In the genomic region with DNA sequence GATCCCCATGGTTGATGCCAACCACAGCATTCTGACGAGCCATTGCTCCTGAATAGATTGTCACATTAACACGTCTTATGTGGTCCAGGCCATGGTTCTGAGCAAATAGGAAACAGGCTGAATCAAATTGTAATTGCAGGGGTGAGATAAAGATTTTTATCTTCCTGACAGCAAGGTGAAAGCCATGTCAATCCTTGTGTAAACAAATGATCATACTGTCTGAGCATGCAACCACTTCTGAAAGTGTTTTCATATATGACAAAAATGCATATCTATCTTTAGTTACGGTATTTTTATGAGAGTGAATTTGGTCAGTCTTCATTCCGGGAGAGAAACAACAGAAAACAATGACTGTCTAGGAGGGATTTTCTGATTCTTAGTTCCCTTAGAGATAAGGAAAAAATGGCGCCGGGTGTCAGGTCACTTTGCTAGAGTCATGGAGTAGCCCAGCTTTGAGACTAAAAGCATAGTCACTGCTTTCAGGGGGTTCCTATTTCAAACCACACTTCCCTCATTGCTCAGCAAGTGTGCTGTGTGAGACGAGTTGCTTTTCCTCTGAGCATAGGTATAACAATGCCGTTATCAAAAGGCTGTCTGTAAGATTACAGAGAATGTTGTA, we compare ENCODE assay signal across 25 cellular contexts.
DNase-seq lines count a peak whose midpoint lies in the region; ATAC-seq and TF ChIP-seq lines count a peak whose summit lies in the region.
"Had no signal": no experiment of that assay in that cellular context is flagged by ENCODE, and none has a peak within 500 bp of the region (broad histone marks: within the 10 kb centered on the region; RNA-seq: fewer than 3 reads in every experiment).

No MANE protein-coding gene starts in this region.

- no peaks in the 10 kb centered on the region for H3K9me3 ChIP-seq in T-helper 17 cell (ENCODE audit: control insufficient read depth, low read length, poor library complexity, severe bottlenecking)
- H3K9me3 ChIP-seq: gastrocnemius medialis, tibial nerve had no signal

- no peaks in the 10 kb centered on the region for H3K27me3 Mint-ChIP-seq in mesothelial cell of epicardium (ENCODE audit: low read depth)
- no peaks in the 10 kb centered on the region for H3K27me3 Mint-ChIP-seq in T-helper 17 cell
- H3K27me3 Mint-ChIP-seq: activated CD8-positive, alpha-beta memory T cell treated with anti-CD3 and anti-CD28 coated beads, Interleukin-2, amount 10 ng/mL, durations not matched to agents 7 days and 5 days; B cell; CD8-positive, alpha-beta memory T cell had no signal

- peaks cover 6% of the 10 kb centered on the region for H3K9me3 Mint-ChIP-seq in mesothelial cell of epicardium

- peak overlapping the region; percentile 84 for H3K27ac ChIP-seq in brain microvascular endothelial cell
- H3K27ac ChIP-seq: gastrocnemius medialis, tibial nerve had no signal

- ATAC-seq in HG02763 (IDR thresholded peaks at IDR 0.05; ENCODE audit: unreplicated experiment): no peak
- no peak for ATAC-seq in T-helper 17 cell
- ATAC-seq: activated CD8-positive, alpha-beta memory T cell treated with anti-CD3 and anti-CD28 coated beads, Interleukin-2, amount 10 ng/mL, durations not matched to agents 7 days and 5 days; gastrocnemius medialis; left ventricle myocardium superior; naive thymus-derived CD4-positive, alpha-beta T cell; Right ventricle myocardium inferior had no signal

- TF ChIP-seq CTCF in brain microvascular endothelial cell (IDR thresholded peaks at IDR 0.05; ENCODE audit: low read depth, low read length, missing control alignments): no peak
- no peak for TF ChIP-seq CTCF in mesothelial cell of epicardium (IDR thresholded peaks at IDR 0.05; ENCODE audit: unreplicated experiment)

- H3K4me1 Mint-ChIP-seq in mesothelial cell of epicardium: peaks cover 20% of the 10 kb centered on the region
- H3K4me1 Mint-ChIP-seq in T-helper 17 cell: no peaks in the 10 kb centered on the region
- H3K4me1 Mint-ChIP-seq: activated CD8-positive, alpha-beta memory T cell treated with anti-CD3 and anti-CD28 coated beads, Interleukin-2, amount 10 ng/mL, durations not matched to agents 7 days and 5 days; B cell; CD8-positive, alpha-beta memory T cell; naive thymus-derived CD4-positive, alpha-beta T cell had no signal

- no peaks in the 10 kb centered on the region for H3K27me3 ChIP-seq in brain microvascular endothelial cell (replicated peaks)
- H3K27me3 ChIP-seq: gastrocnemius medialis, tibial nerve had no signal

- H3K36me3 Mint-ChIP-seq in mesothelial cell of epicardium (no peaks in the 10 kb centered on the region), T-helper 17 cell (ENCODE audit: low read depth) (no peaks in the 10 kb centered on the region)
- H3K36me3 Mint-ChIP-seq: activated CD8-positive, alpha-beta memory T cell treated with anti-CD3 and anti-CD28 coated beads, Interleukin-2, amount 10 ng/mL, durations not matched to agents 7 days and 5 days; naive thymus-derived CD4-positive, alpha-beta T cell had no signal

- peak overlapping the region; percentile 39 for H3K27ac Mint-ChIP-seq in mesothelial cell of epicardium
- H3K27ac Mint-ChIP-seq in T-helper 17 cell: no peak overlapping the region
- H3K27ac Mint-ChIP-seq: activated CD8-positive, alpha-beta memory T cell treated with anti-CD3 and anti-CD28 coated beads, Interleukin-2, amount 10 ng/mL, durations not matched to agents 7 days and 5 days; activated T-helper 1 cell treated with anti-CD3 and anti-CD28 coated beads, Interleukin-12 subunit alpha, Interleukin-12 subunit beta, Interleukin-2, Interleukin-4 antibody, amounts not matched to agents 30 ng/mL and 10 ng/mL and 1 ng/mL, durations not matched to agents 14 hours and 24 hours and 36 hours; B cell; CD8-positive, alpha-beta memory T cell; naive thymus-derived CD4-positive, alpha-beta T cell had no signal

- no peaks in the 10 kb centered on the region for H3K36me3 ChIP-seq in brain microvascular endothelial cell (replicated peaks)
- H3K36me3 ChIP-seq: gastrocnemius medialis, tibial nerve had no signal

- no peak overlapping the region for H3K4me3 ChIP-seq in brain microvascular endothelial cell (ENCODE audit: low read depth, low read length)
- H3K4me3 ChIP-seq: gastrocnemius medialis, tibial nerve had no signal

- H3K4me3 Mint-ChIP-seq in mesothelial cell of epicardium (no peak overlapping the region), T-helper 17 cell (no peak overlapping the region)
- H3K4me3 Mint-ChIP-seq: activated CD8-positive, alpha-beta memory T cell treated with anti-CD3 and anti-CD28 coated beads, Interleukin-2, amount 10 ng/mL, durations not matched to agents 7 days and 5 days; activated T-helper 1 cell treated with anti-CD3 and anti-CD28 coated beads, Interleukin-12 subunit alpha, Interleukin-12 subunit beta, Interleukin-2, Interleukin-4 antibody, amounts not matched to agents 30 ng/mL and 10 ng/mL and 1 ng/mL, durations not matched to agents 14 hours and 24 hours and 36 hours; B cell; CD8-positive, alpha-beta memory T cell; naive thymus-derived CD4-positive, alpha-beta T cell had no signal

- DNase-seq in Caki2 (ENCODE audit: low read depth) (peak; percentile 70), NCI-H69 (lab: John Stamatoyannopoulos, UW) (peak; percentile 60), brain microvascular endothelial cell (peak; percentile 88), mesothelial cell of epicardium (ENCODE audit: low spot score in 2 of 2, unreplicated experiment in 2 of 2) (no peak), T-helper 17 cell (no peak), putamen (ENCODE audit: low spot score) (no peak)
- no peak for DNase-seq in activated CD4-positive, CD25-positive, alpha-beta regulatory T cell (lab: John Stamatoyannopoulos, UW)
- DNase-seq: activated CD4-positive, alpha-beta T cell treated with anti-CD3 and anti-CD28 coated beads, Interleukin-2, amount 50 U/mL, for 1 hour; activated CD8-positive, alpha-beta memory T cell treated with anti-CD3 and anti-CD28 coated beads, Interleukin-2, amount 10 ng/mL, durations not matched to agents 7 days and 5 days; activated naive CD4-positive, alpha-beta T cell treated with anti-CD3 and anti-CD28 coated beads, Interleukin-2, amount 50 U/mL, for 16 hours; amniotic stem cell; CD8-positive, alpha-beta memory T cell; DMS79; gastrocnemius medialis; GF-D8; left ventricle myocardium superior; midbrain; naive thymus-derived CD4-positive, alpha-beta T cell; NCI-H187; stimulated activated CD4-positive, alpha-beta T cell treated with anti-CD3 and anti-CD28 coated beads, Interleukin-2, amount 100 ng/mL, for 24 hours had no signal

- in situ Hi-C loops in Caki2 (cut with HindIII; ENCODE audit: low pct_unique_long_range_greater_than_20kb, low sequenced_read_pairs): no loop called here
- in situ Hi-C loops in brain microvascular endothelial cell (cut with HindIII; ENCODE audit: low pct_ligation_motif_present, low sequenced_read_pairs): no loop called here

Comparison
In these comparisons a context has a peak if more than half of its experiments do, and no peak if none do; other contexts are left out.
1. DNase-seq: peak in Caki2 (single experiment), NCI-H69 (single experiment) and brain microvascular endothelial cell (single experiment); none in mesothelial cell of epicardium (0 of 2), T-helper 17 cell (0 of 3), putamen (single experiment) and activated CD4-positive, CD25-positive, alpha-beta regulatory T cell (0 of 4).